9 cellular contexts compared by ENCODE assay signal in the genomic region with DNA sequence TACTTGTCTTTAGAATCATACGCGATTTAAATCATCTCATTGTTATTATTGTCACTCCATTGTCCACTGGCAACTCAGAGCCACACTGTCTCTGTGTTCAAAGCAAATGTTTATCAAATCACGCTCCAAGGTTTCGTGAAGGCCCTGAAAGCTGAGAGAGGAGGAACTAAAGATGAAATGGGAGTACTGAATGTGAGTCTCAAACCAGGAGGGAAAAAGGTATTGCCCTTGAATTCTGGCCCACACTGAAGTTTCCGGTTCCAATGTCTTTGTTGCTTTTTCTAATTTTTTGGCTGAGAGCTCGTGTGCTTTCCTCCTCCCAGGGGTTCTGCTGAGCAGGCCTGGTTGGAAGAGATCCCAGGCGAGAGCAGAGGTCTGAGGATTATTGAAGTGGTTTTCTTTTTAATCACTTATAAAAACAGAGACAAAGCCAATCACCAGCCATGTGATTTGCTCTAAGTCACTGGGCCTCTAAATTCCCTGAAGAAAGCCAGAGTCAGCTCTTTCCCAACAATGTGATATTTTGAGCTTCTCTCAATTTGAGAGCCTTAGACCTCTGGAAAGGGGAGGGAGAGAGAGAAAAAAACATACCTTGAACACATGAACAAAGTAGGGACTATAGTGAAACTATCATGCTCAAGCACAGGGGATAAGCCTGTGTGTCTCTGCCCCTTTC.
DNase-seq lines count a peak whose midpoint lies in the region; ATAC-seq and TF ChIP-seq lines count a peak whose summit lies in the region.
"Had no signal": no experiment of that assay in that cellular context is flagged by ENCODE, and none has a peak within 500 bp of the region (broad histone marks: within the 10 kb centered on the region; RNA-seq: fewer than 3 reads in every experiment).

No MANE protein-coding gene starts in this region.

- no peaks in the 10 kb centered on the region for H3K27me3 Mint-ChIP-seq in chondrocyte (ENCODE audit: low read depth)

- H3K27me3 ChIP-seq in right lobe of liver (no peaks in the 10 kb centered on the region), transverse colon (no peaks in the 10 kb centered on the region)

- H3K36me3 ChIP-seq in right lobe of liver (no peaks in the 10 kb centered on the region), transverse colon (no peaks in the 10 kb centered on the region)

- DNase-seq in DMS 273 (lab: John Stamatoyannopoulos, UW; ENCODE audit: unreplicated experiment): peak; percentile 15
- no peak for DNase-seq in DMS 273 treated with DMSO at 0.1 percent for 48 hours (lab: John Stamatoyannopoulos, UW)
- DNase-seq in chondrocyte (ENCODE audit: low spot score): no peak
- DNase-seq in right lobe of liver: peak in 2 of 3 donors; percentile 69 to 78
- DNase-seq in transverse colon: no peak
- DNase-seq in HUDEP-2 (lab: John Stamatoyannopoulos, UW; ENCODE audit: unreplicated experiment in 76 of 76): no peak
- DNase-seq in DMS53 treated with DMSO at 0.1 percent for 48 hours (lab: John Stamatoyannopoulos, UW; ENCODE audit: unreplicated experiment): no peak

- WGBS in right lobe of liver (ENCODE audit: insufficient coverage, low coverage, low lambda C conversion rate, missing lambda C conversion rate): 2% methylated on average over 7 of the region's 7 CpGs
- WGBS in transverse colon (ENCODE audit: low coverage in 1 of 2), 2 donors: 52 to 55% methylated on average over 7 of the region's 7 CpGs

- no peak for TF ChIP-seq CTCF in chondrocyte (IDR thresholded peaks at IDR 0.05)
- no peak for TF ChIP-seq CTCF in right lobe of liver (IDR thresholded peaks at IDR 0.05)
- TF ChIP-seq CTCF in transverse colon (IDR thresholded peaks at IDR 0.05): no peak

- TF ChIP-seq EP300 in transverse colon (IDR thresholded peaks at IDR 0.05; ENCODE audit: low read depth): no peak

- H3K9me3 ChIP-seq in right lobe of liver (no peaks in the 10 kb centered on the region), transverse colon (no peaks in the 10 kb centered on the region)

- peak overlapping the region in 2 of 3 donors; percentile 52 to 61 for H3K27ac ChIP-seq in right lobe of liver
- peak overlapping the region in 3 of 4 donors; percentile 26 to 48 (median 36) for H3K27ac ChIP-seq in transverse colon
- H3K27ac ChIP-seq: 22Rv1 had no signal

- peak overlapping the region; percentile 89 for H3K27ac Mint-ChIP-seq in chondrocyte (ENCODE audit: unreplicated experiment)

- H3K4me1 Mint-ChIP-seq in chondrocyte (ENCODE audit: low read depth): peaks cover 50% of the 10 kb centered on the region

- H3K4me1 ChIP-seq in right lobe of liver (peaks cover 0 to 8% (median 0%) of the 10 kb centered on the region in 4 donors), transverse colon (peaks cover 0 to 14% (median 5%) of the 10 kb centered on the region in 4 donors)

- in situ Hi-C loops in transverse colon (cut with MboI; ENCODE audit: low pct_ligation_motif_present in 1 of 4, low pct_unique_long_range_greater_than_20kb in 1 of 4, low sequenced_read_pairs in 3 of 4): no loop called here

- intact Hi-C loops in right lobe of liver (cut with DNase I) (no loop called here), transverse colon (cut with DNase I; ENCODE audit: low total_unique reads) (no loop called here)

- peaks cover 4% of the 10 kb centered on the region for H3K9me3 Mint-ChIP-seq in chondrocyte (ENCODE audit: low read depth)

- ATAC-seq in right lobe of liver (peak; percentile 41 to 99 (median 94)), HG02678 (IDR thresholded peaks at IDR 0.05; ENCODE audit: unreplicated experiment) (no peak)

- peak overlapping the region; percentile 31 for H3K4me3 Mint-ChIP-seq in chondrocyte (ENCODE audit: unreplicated experiment)

- H3K36me3 Mint-ChIP-seq in chondrocyte (ENCODE audit: low read depth): no peaks in the 10 kb centered on the region

- H3K4me3 ChIP-seq in right lobe of liver (no peak overlapping the region), transverse colon (no peak overlapping the region)

- no peak for TF ChIP-seq POLR2A in right lobe of liver (IDR thresholded peaks at IDR 0.05)
- no peak for TF ChIP-seq POLR2A in transverse colon (IDR thresholded peaks at IDR 0.05)

Comparison
In these comparisons a context has a peak if more than half of its experiments do, and no peak if none do; other contexts are left out.
1. DNase-seq: peak in DMS 273 (single experiment) and right lobe of liver (2 of 3); none in DMS 273 treated with DMSO at 0.1 percent for 48 hours (single experiment), chondrocyte (single experiment), transverse colon (single experiment), HUDEP-2 (0 of 76) and DMS53 treated with DMSO at 0.1 percent for 48 hours (single experiment).